Comparison of ENCODE assay signal across 7 cellular contexts in the genomic region with DNA sequence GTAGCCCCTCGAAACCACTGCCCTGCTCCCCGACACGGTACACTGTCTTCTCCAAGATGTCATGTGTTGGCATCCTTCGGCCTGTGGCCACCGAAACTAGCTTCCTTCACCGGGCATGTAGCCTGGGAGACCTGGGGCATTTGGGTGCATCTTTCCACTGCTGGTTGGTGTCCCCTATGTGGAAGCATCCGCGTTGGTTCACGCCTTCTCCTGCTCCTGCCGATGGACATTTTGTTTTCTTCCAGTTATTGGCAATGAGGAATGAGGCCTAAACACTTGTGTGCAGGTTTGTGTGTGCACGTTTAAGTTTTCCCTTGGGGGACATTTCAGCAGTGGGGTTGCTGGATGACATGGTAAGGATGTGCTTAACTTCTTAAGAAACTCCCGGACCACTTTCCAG.
DNase-seq lines count a peak whose midpoint lies in the region; ATAC-seq and TF ChIP-seq lines count a peak whose summit lies in the region.
"Not testable (repeated sequence)": the region's sequence is repeated elsewhere in the genome, so short reads cannot be mapped to it uniquely, and the experiment has no call there.

No MANE protein-coding gene starts in this region.

- H3K9me3 Mint-ChIP-seq in T-cell; activated CD4-positive, alpha-beta T cell treated with anti-CD3 and anti-CD28 coated beads, Interleukin-2, amount 10 ng/mL, durations not matched to agents 24 days and 14 days; activated T-cell treated with anti-CD3 and anti-CD28 coated beads, Interleukin-2, amount 50 U/mL, for 4 hours; neural crest cell; type B pancreatic cell: not testable (repeated sequence)

- H3K4me1 Mint-ChIP-seq in T-cell: peaks cover 8 to 12% (median 10%) of the 10 kb centered on the region in 3 donors
- H3K4me1 Mint-ChIP-seq in activated CD4-positive, alpha-beta T cell treated with anti-CD3 and anti-CD28 coated beads, Interleukin-2, amount 10 ng/mL, durations not matched to agents 24 days and 14 days; activated T-cell treated with anti-CD3 and anti-CD28 coated beads, Interleukin-2, amount 50 U/mL, for 4 hours (ENCODE audit: low read depth); neural crest cell; type B pancreatic cell (ENCODE audit: unreplicated experiment): not testable (repeated sequence)

- H3K4me3 Mint-ChIP-seq in T-cell (peak overlapping the region in 2 of 3 donors; percentile 9 to 31), neural crest cell (peak overlapping the region; percentile 73), type B pancreatic cell (peak overlapping the region; percentile 62)
- H3K4me3 Mint-ChIP-seq in activated CD4-positive, alpha-beta T cell treated with anti-CD3 and anti-CD28 coated beads, Interleukin-2, amount 10 ng/mL, durations not matched to agents 24 days and 14 days: not testable (repeated sequence)
- H3K4me3 Mint-ChIP-seq in activated T-cell treated with anti-CD3 and anti-CD28 coated beads, Interleukin-2, amount 50 U/mL, for 4 hours: peak overlapping the region; percentile 13

- CTCF ChIA-PET in T-cell (lab: Charles Lee): not testable (repeated sequence)

- intact Hi-C loops in activated CD4-positive, alpha-beta T cell treated with anti-CD3 and anti-CD28 coated beads, Interleukin-2, amount 10 ng/mL, durations not matched to agents 24 days and 14 days (cut with micrococcal nuclease): loop anchor here (5.0 kb wide), 1 partner anchor 140 kb away; no protein-coding TSS in a partner anchor
- intact Hi-C loops in esophagus muscularis mucosa (cut with DNase I): not testable (repeated sequence)

- not testable (repeated sequence) for H3K27me3 Mint-ChIP-seq in T-cell; activated CD4-positive, alpha-beta T cell treated with anti-CD3 and anti-CD28 coated beads, Interleukin-2, amount 10 ng/mL, durations not matched to agents 24 days and 14 days; activated T-cell treated with anti-CD3 and anti-CD28 coated beads, Interleukin-2, amount 50 U/mL, for 4 hours (ENCODE audit: low read depth); neural crest cell (ENCODE audit: low read depth); type B pancreatic cell

- not testable (repeated sequence) for DNase-seq in T-cell; activated T-cell treated with anti-CD3 and anti-CD28 coated beads, Interleukin-2, amount 50 U/mL, for 4 hours; neural crest cell (ENCODE audit: low read depth, low spot score); type B pancreatic cell (ENCODE audit: extremely low spot score, unreplicated experiment)
- peak; percentile 63 for DNase-seq in activated CD4-positive, alpha-beta T cell treated with anti-CD3 and anti-CD28 coated beads, Interleukin-2, amount 10 ng/mL, durations not matched to agents 24 days and 14 days
- DNase-seq in esophagus muscularis mucosa (ENCODE audit: extremely low spot score): peak; percentile 12
- DNase-seq in mesenteric fat pad (ENCODE audit: low spot score): peak; percentile 86

- H3K27ac ChIP-seq in esophagus muscularis mucosa (replicated peaks in 1 of 4): not testable (repeated sequence)

- TF ChIP-seq EP300 in esophagus muscularis mucosa (IDR thresholded peaks at IDR 0.05): not testable (repeated sequence)

- POLR2A ChIA-PET in T-cell (lab: Charles Lee): not testable (repeated sequence)

- not testable (repeated sequence) for TF ChIP-seq POLR2A in esophagus muscularis mucosa (IDR thresholded peaks at IDR 0.05; ENCODE audit: low read depth)

- WGBS in esophagus muscularis mucosa: 94% methylated on average over 11 of the region's 12 CpGs

- not testable (repeated sequence) for TF ChIP-seq CTCF in esophagus muscularis mucosa (IDR thresholded peaks at IDR 0.05); neural crest cell (conservative IDR thresholded peaks at IDR 0.05); type B pancreatic cell (conservative IDR thresholded peaks at IDR 0.05)

- H3K27me3 ChIP-seq in esophagus muscularis mucosa: not testable (repeated sequence)

- ATAC-seq in T-cell (replicated peaks in 1 of 4); activated T-cell treated with anti-CD3 and anti-CD28 coated beads, Interleukin-2, amount 50 U/mL, for 4 hours: not testable (repeated sequence)

- peaks cover 0 to 11% (median 6%) of the 10 kb centered on the region in 4 donors for H3K4me1 ChIP-seq in esophagus muscularis mucosa

- H3K36me3 ChIP-seq in esophagus muscularis mucosa: not testable (repeated sequence)

- not testable (repeated sequence) for H3K27ac Mint-ChIP-seq in T-cell; activated CD4-positive, alpha-beta T cell treated with anti-CD3 and anti-CD28 coated beads, Interleukin-2, amount 10 ng/mL, durations not matched to agents 24 days and 14 days; neural crest cell (ENCODE audit: unreplicated experiment); type B pancreatic cell

- not testable (repeated sequence) for H3K36me3 Mint-ChIP-seq in T-cell; activated CD4-positive, alpha-beta T cell treated with anti-CD3 and anti-CD28 coated beads, Interleukin-2, amount 10 ng/mL, durations not matched to agents 24 days and 14 days (ENCODE audit: low read depth); activated T-cell treated with anti-CD3 and anti-CD28 coated beads, Interleukin-2, amount 50 U/mL, for 4 hours (ENCODE audit: insufficient read depth); neural crest cell (ENCODE audit: low read depth); type B pancreatic cell

- not testable (repeated sequence) for H3K4me3 ChIP-seq in esophagus muscularis mucosa

- not testable (repeated sequence) for H3K9me3 ChIP-seq in esophagus muscularis mucosa
